1 cellular context compared by ENCODE assay signal in the genomic region with DNA sequence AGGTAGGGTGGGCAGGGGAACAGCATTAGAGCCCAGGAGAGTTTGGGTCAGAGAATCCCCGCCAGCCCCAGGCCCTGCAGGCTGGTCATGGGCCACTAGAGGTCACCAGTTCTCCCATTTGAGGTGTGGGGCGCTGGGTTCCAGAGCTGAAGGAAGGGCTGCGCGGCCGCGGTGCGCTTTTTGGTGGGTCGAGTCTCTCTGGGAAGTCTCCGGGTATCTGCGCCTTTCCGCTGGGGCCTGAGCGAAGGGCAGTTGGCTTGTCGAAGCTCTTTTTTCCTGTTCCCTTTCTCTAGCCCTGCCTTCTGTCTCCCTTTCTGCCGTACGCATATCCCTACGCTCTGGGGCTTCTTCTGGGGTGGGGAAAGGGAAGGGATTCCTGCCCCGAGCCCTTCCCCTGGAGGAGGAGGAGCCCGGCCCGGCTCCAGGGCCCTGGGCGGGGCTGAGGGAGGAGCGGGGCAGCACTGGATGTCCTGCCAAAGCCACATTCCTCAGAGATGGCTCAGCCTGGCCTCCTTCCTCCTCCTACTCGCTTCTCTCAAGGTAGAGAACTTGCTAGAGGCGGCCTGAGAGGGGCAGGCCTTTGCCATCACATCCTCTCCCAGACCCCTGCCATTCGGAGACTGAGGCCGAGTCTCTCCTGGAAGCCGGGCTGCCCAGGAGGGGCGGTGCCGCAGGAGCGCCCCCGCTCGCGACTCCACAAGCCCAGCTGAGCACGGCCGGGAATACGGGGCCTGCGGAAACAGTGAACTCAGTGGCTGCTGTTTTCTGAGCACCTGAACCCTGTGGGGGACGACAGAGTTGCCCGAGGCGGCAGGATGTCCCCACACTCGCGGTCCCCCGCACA.
TF ChIP-seq lines count a peak whose summit lies in the region.

No MANE protein-coding gene starts in this region.

TF ChIP-seq in HepG2, 621 proteins besides CTCF, POLR2A, EP300 and RAD21 (continued from another document and continues in another):
- TF ChIP-seq, protein P1, sequence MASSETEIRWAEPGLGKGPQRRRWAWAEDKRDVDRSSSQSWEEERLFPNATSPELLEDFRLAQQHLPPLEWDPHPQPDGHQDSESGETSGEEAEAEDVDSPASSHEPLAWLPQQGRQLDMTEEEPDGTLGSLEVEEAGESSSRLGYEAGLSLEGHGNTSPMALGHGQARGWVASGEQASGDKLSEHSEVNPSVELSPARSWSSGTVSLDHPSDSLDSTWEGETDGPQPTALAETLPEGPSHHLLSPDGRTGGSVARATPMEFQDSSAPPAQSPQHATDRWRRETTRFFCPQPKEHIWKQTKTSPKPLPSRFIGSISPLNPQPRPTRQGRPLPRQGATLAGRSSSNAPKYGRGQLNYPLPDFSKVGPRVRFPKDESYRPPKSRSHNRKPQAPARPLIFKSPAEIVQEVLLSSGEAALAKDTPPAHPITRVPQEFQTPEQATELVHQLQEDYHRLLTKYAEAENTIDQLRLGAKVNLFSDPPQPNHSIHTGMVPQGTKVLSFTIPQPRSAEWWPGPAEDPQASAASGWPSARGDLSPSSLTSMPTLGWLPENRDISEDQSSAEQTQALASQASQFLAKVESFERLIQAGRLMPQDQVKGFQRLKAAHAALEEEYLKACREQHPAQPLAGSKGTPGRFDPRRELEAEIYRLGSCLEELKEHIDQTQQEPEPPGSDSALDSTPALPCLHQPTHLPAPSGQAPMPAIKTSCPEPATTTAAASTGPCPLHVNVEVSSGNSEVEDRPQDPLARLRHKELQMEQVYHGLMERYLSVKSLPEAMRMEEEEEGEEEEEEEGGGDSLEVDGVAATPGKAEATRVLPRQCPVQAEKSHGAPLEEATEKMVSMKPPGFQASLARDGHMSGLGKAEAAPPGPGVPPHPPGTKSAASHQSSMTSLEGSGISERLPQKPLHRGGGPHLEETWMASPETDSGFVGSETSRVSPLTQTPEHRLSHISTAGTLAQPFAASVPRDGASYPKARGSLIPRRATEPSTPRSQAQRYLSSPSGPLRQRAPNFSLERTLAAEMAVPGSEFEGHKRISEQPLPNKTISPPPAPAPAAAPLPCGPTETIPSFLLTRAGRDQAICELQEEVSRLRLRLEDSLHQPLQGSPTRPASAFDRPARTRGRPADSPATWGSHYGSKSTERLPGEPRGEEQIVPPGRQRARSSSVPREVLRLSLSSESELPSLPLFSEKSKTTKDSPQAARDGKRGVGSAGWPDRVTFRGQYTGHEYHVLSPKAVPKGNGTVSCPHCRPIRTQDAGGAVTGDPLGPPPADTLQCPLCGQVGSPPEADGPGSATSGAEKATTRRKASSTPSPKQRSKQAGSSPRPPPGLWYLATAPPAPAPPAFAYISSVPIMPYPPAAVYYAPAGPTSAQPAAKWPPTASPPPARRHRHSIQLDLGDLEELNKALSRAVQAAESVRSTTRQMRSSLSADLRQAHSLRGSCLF (CRISPR knock-in tag; IDR thresholded peaks at IDR 0.05; ENCODE audit: borderline replicate concordance) = no peak
- TF ChIP-seq ZNF441 (CRISPR knock-in tag; IDR thresholded peaks at IDR 0.05; ENCODE audit: borderline replicate concordance) = no peak
- peak; percentile 57; the same call in 1 of the 2 replicates for TF ChIP-seq MED13 (CRISPR knock-in tag; IDR thresholded peaks at IDR 0.05)
- no peak for TF ChIP-seq HMG20B (CRISPR knock-in tag; conservative IDR thresholded peaks at IDR 0.05)
- TF ChIP-seq HOXA5 (CRISPR knock-in tag; IDR thresholded peaks at IDR 0.05) = peak; percentile 71; the same call in 1 of the 2 replicates
- peak; percentile 71 for TF ChIP-seq MAZ (IDR thresholded peaks at IDR 0.05; ENCODE audit: borderline replicate concordance, low read depth, low read length)
- TF ChIP-seq MAZ (CRISPR knock-in tag; IDR thresholded peaks at IDR 0.05; ENCODE audit: low read depth) = no peak
- TF ChIP-seq, protein P2, sequence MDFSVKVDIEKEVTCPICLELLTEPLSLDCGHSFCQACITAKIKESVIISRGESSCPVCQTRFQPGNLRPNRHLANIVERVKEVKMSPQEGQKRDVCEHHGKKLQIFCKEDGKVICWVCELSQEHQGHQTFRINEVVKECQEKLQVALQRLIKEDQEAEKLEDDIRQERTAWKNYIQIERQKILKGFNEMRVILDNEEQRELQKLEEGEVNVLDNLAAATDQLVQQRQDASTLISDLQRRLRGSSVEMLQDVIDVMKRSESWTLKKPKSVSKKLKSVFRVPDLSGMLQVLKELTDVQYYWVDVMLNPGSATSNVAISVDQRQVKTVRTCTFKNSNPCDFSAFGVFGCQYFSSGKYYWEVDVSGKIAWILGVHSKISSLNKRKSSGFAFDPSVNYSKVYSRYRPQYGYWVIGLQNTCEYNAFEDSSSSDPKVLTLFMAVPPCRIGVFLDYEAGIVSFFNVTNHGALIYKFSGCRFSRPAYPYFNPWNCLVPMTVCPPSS (IDR thresholded peaks at IDR 0.05) = no peak
- no peak for TF ChIP-seq ZMYM2 (CRISPR knock-in tag; IDR thresholded peaks at IDR 0.05)
- TF ChIP-seq SMARCE1 (IDR thresholded peaks at IDR 0.05; ENCODE audit: borderline replicate concordance) = no peak
- TF ChIP-seq, protein P3, sequence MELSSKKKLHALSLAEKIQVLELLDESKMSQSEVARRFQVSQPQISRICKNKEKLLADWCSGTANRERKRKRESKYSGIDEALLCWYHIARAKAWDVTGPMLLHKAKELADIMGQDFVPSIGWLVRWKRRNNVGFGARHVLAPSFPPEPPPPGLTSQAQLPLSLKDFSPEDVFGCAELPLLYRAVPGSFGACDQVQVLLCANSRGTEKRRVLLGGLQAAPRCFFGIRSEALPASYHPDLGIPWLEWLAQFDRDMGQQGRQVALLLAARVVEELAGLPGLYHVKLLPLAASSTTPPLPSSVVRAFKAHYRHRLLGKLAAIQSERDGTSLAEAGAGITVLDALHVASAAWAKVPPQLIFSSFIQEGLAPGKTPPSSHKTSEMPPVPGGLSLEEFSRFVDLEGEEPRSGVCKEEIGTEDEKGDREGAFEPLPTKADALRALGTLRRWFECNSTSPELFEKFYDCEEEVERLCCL (CRISPR knock-in tag; IDR thresholded peaks at IDR 0.05; ENCODE audit: borderline replicate concordance) = 0 out of 2 replicates have a peak, but pooled peaks have one; percentile 37
- TF ChIP-seq, protein P4, sequence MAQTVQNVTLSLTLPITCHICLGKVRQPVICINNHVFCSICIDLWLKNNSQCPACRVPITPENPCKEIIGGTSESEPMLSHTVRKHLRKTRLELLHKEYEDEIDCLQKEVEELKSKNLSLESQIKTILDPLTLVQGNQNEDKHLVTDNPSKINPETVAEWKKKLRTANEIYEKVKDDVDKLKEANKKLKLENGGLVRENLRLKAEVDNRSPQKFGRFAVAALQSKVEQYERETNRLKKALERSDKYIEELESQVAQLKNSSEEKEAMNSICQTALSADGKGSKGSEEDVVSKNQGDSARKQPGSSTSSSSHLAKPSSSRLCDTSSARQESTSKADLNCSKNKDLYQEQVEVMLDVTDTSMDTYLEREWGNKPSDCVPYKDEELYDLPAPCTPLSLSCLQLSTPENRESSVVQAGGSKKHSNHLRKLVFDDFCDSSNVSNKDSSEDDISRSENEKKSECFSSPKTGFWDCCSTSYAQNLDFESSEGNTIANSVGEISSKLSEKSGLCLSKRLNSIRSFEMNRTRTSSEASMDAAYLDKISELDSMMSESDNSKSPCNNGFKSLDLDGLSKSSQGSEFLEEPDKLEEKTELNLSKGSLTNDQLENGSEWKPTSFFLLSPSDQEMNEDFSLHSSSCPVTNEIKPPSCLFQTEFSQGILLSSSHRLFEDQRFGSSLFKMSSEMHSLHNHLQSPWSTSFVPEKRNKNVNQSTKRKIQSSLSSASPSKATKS (CRISPR knock-in tag; IDR thresholded peaks at IDR 0.05) = no peak
- no peak for TF ChIP-seq SYNCRIP (IDR thresholded peaks at IDR 0.05; ENCODE audit: insufficient read depth, low read depth, low read length)
- no peak for TF ChIP-seq CEBPB (IDR thresholded peaks at IDR 0.05; ENCODE audit: borderline replicate concordance, low read depth, low read length)
- TF ChIP-seq, protein P5, sequence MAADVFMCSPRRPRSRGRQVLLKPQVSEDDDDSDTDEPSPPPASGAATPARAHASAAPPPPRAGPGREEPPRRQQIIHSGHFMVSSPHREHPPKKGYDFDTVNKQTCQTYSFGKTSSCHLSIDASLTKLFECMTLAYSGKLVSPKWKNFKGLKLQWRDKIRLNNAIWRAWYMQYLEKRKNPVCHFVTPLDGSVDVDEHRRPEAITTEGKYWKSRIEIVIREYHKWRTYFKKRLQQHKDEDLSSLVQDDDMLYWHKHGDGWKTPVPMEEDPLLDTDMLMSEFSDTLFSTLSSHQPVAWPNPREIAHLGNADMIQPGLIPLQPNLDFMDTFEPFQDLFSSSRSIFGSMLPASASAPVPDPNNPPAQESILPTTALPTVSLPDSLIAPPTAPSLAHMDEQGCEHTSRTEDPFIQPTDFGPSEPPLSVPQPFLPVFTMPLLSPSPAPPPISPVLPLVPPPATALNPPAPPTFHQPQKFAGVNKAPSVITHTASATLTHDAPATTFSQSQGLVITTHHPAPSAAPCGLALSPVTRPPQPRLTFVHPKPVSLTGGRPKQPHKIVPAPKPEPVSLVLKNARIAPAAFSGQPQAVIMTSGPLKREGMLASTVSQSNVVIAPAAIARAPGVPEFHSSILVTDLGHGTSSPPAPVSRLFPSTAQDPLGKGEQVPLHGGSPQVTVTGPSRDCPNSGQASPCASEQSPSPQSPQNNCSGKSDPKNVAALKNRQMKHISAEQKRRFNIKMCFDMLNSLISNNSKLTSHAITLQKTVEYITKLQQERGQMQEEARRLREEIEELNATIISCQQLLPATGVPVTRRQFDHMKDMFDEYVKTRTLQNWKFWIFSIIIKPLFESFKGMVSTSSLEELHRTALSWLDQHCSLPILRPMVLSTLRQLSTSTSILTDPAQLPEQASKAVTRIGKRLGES (CRISPR knock-in tag; IDR thresholded peaks at IDR 0.05; ENCODE audit: borderline replicate concordance) = no peak
- no peak for TF ChIP-seq MTF2 (CRISPR knock-in tag; IDR thresholded peaks at IDR 0.05; ENCODE audit: borderline replicate concordance)
- no peak for TF ChIP-seq SMAD9 (CRISPR knock-in tag; IDR thresholded peaks at IDR 0.05)
- TF ChIP-seq, protein P6, sequence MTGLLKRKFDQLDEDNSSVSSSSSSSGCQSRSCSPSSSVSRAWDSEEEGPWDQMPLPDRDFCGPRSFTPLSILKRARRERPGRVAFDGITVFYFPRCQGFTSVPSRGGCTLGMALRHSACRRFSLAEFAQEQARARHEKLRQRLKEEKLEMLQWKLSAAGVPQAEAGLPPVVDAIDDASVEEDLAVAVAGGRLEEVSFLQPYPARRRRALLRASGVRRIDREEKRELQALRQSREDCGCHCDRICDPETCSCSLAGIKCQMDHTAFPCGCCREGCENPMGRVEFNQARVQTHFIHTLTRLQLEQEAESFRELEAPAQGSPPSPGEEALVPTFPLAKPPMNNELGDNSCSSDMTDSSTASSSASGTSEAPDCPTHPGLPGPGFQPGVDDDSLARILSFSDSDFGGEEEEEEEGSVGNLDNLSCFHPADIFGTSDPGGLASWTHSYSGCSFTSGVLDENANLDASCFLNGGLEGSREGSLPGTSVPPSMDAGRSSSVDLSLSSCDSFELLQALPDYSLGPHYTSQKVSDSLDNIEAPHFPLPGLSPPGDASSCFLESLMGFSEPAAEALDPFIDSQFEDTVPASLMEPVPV (CRISPR knock-in tag; IDR thresholded peaks at IDR 0.05) = no peak
- TF ChIP-seq SP2 (CRISPR knock-in tag; IDR thresholded peaks at IDR 0.05) = 0 out of 2 replicates have a peak, but pooled peaks have one; percentile 29
- TF ChIP-seq ZNF83 (CRISPR knock-in tag; IDR thresholded peaks at IDR 0.05; ENCODE audit: borderline replicate concordance) = no peak
- TF ChIP-seq, protein P7, sequence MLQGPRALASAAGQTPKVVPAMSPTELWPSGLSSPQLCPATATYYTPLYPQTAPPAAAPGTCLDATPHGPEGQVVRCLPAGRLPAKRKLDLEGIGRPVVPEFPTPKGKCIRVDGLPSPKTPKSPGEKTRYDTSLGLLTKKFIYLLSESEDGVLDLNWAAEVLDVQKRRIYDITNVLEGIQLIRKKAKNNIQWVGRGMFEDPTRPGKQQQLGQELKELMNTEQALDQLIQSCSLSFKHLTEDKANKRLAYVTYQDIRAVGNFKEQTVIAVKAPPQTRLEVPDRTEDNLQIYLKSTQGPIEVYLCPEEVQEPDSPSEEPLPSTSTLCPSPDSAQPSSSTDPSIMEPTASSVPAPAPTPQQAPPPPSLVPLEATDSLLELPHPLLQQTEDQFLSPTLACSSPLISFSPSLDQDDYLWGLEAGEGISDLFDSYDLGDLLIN (CRISPR knock-in tag; IDR thresholded peaks at IDR 0.05; ENCODE audit: borderline replicate concordance) = no peak
- TF ChIP-seq, protein P8, sequence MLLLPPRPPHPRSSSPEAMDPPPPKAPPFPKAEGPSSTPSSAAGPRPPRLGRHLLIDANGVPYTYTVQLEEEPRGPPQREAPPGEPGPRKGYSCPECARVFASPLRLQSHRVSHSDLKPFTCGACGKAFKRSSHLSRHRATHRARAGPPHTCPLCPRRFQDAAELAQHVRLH (CRISPR knock-in tag; IDR thresholded peaks at IDR 0.05; ENCODE audit: borderline replicate concordance, low read depth) = peak; percentile 22; the same call in 1 of the 2 replicates
- no peak for TF ChIP-seq ZNF577 (CRISPR knock-in tag; IDR thresholded peaks at IDR 0.05; ENCODE audit: borderline replicate concordance, low read depth)
- TF ChIP-seq AKAP8 (CRISPR knock-in tag; IDR thresholded peaks at IDR 0.05) = no peak
- TF ChIP-seq ZNF460 (CRISPR knock-in tag; IDR thresholded peaks at IDR 0.05; ENCODE audit: borderline replicate concordance) = no peak
- no peak for TF ChIP-seq RAD51 (IDR thresholded peaks at IDR 0.05; ENCODE audit: borderline replicate concordance)
- no peak for TF ChIP-seq ZNF180 (CRISPR knock-in tag; IDR thresholded peaks at IDR 0.05; ENCODE audit: borderline replicate concordance, low read depth)
- TF ChIP-seq MAF1 (CRISPR knock-in tag; IDR thresholded peaks at IDR 0.05; ENCODE audit: borderline replicate concordance) = no peak
- TF ChIP-seq ZNF557 (CRISPR knock-in tag; IDR thresholded peaks at IDR 0.05) = no peak
- no peak for TF ChIP-seq ZNF17 (CRISPR knock-in tag; IDR thresholded peaks at IDR 0.05)
- TF ChIP-seq ATF7 (IDR thresholded peaks at IDR 0.05) = no peak
- TF ChIP-seq ATF7 (CRISPR knock-in tag; IDR thresholded peaks at IDR 0.05) = no peak; the same call in 1 of the 2 replicates
- no peak for TF ChIP-seq SOX5 (CRISPR knock-in tag; IDR thresholded peaks at IDR 0.05; ENCODE audit: borderline replicate concordance)
- TF ChIP-seq ZNF766 (CRISPR knock-in tag; IDR thresholded peaks at IDR 0.05; ENCODE audit: borderline replicate concordance) = peak; percentile 25; the same call in 1 of the 2 replicates
- TF ChIP-seq ZNF101 (CRISPR knock-in tag; IDR thresholded peaks at IDR 0.05; ENCODE audit: borderline replicate concordance, low read depth) = no peak
- no peak for TF ChIP-seq ATAD3A (CRISPR knock-in tag; IDR thresholded peaks at IDR 0.05)
- TF ChIP-seq ZSCAN22 (CRISPR knock-in tag; IDR thresholded peaks at IDR 0.05) = no peak
- peak; percentile 24; the same call in 1 of the 2 replicates for TF ChIP-seq SP4 (CRISPR knock-in tag; IDR thresholded peaks at IDR 0.05)
- no peak for TF ChIP-seq FOXK1 (CRISPR knock-in tag; IDR thresholded peaks at IDR 0.05; ENCODE audit: borderline replicate concordance, low read depth)
- 0 out of 2 replicates have a peak, but pooled peaks have one; percentile 1 for TF ChIP-seq CEBPG (CRISPR knock-in tag; IDR thresholded peaks at IDR 0.05)
- TF ChIP-seq ZNF331 (CRISPR knock-in tag; IDR thresholded peaks at IDR 0.05) = peak; percentile 29
- TF ChIP-seq ZBTB1 (CRISPR knock-in tag; IDR thresholded peaks at IDR 0.05; ENCODE audit: borderline replicate concordance) = no peak
- TF ChIP-seq, protein P9, sequence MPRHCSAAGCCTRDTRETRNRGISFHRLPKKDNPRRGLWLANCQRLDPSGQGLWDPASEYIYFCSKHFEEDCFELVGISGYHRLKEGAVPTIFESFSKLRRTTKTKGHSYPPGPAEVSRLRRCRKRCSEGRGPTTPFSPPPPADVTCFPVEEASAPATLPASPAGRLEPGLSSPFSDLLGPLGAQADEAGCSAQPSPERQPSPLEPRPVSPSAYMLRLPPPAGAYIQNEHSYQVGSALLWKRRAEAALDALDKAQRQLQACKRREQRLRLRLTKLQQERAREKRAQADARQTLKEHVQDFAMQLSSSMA (CRISPR knock-in tag; IDR thresholded peaks at IDR 0.05) = no peak
